ENCODE assay signal across 1 cellular context in genomic region chr17:59791603-59792457, GRCh38.
TF ChIP-seq lines count a peak whose summit lies in the region.

No MANE protein-coding gene starts in this region.

TF ChIP-seq in GM23338, 12 proteins besides CTCF, POLR2A, EP300 and RAD21 (continued from another document):
- no peak for TF ChIP-seq ETS1 (IDR thresholded peaks at IDR 0.05)
